20 cellular contexts compared by ENCODE assay signal in the genomic region with DNA sequence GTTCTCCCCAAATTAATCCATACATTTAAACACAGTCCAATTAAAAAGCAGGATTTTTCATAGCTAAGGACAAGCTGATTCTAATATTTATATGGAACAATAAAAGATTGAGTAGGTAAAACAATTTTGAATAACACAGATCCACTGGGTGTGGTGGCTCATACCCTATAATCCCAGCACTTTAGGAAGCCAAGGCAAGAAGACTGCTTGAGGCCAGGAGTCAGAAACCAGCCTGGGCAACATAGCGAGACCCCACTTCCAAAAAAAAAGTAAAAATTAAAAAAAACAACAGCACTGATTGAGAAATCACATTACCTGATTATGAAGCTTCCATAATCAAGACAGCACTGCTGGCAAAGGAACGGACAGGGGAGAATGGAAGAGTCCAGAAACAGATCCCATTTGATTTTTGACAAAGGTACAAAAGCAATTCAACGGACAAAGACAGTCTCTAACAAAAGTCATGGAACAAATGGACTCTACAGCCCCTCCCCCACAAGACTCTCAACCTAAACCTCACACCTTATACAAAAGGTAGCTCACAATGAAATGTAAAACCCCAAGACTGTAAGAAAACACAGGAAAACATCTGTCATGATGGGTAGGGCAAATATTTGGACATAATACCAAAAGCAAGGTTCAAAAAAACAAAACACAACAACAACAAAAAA. TPM values are rescaled to one million over a fixed set of nuclear protein-coding genes. Genes with fewer than 3 reads are reported as not detected.
DNase-seq lines count a peak whose midpoint lies in the region; ATAC-seq, FAIRE-seq and TF ChIP-seq lines count a peak whose summit lies in the region.
"Had no signal": no experiment of that assay in that cellular context is flagged by ENCODE, and none has a peak within 500 bp of the region (broad histone marks: within the 10 kb centered on the region; RNA-seq: fewer than 3 reads in every experiment).

No MANE protein-coding gene starts in this region.

- H3K9me3 Mint-ChIP-seq in activated naive CD8-positive, alpha-beta T cell (ENCODE audit: low read depth): no peaks in the 10 kb centered on the region
- H3K9me3 Mint-ChIP-seq in activated naive CD8-positive, alpha-beta T cell treated with anti-CD3 and anti-CD28 coated beads, Interleukin-2, amount 50 U/mL, for 24 hours: no peaks in the 10 kb centered on the region
- no peaks in the 10 kb centered on the region for H3K9me3 Mint-ChIP-seq in stimulated activated naive B cell treated with anti-CD40 and anti-IgM and Interleukin-4, amounts not matched to agents 10 μg/mL and 1 μg/mL and 100 μg/mL, for 72 hours
- H3K9me3 Mint-ChIP-seq: activated CD4-positive, alpha-beta memory T cell treated with anti-CD3 and anti-CD28 coated beads, Interleukin-2, amount 10 ng/mL, durations not matched to agents 7 days and 5 days had no signal

- no peak for TF ChIP-seq POLR2A in endothelial cell of umbilical vein (IDR thresholded peaks at IDR 0.05; ENCODE audit: low read depth, low read length)

- peak overlapping the region; percentile 61 for H3K27ac Mint-ChIP-seq in activated naive CD8-positive, alpha-beta T cell
- H3K27ac Mint-ChIP-seq in activated naive CD8-positive, alpha-beta T cell treated with anti-CD3 and anti-CD28 coated beads, Interleukin-2, amount 50 U/mL, for 24 hours: no peak overlapping the region
- H3K27ac Mint-ChIP-seq in stimulated activated naive B cell treated with anti-CD40 and anti-IgM and Interleukin-4, amounts not matched to agents 10 μg/mL and 1 μg/mL and 100 μg/mL, for 72 hours: peak overlapping the region; percentile 57
- H3K27ac Mint-ChIP-seq: activated CD4-positive, alpha-beta memory T cell treated with anti-CD3 and anti-CD28 coated beads, Interleukin-2, amount 10 ng/mL, durations not matched to agents 7 days and 5 days had no signal

- no peaks in the 10 kb centered on the region for H3K9me2 ChIP-seq in OCI-LY7 (ENCODE audit: insufficient read depth, low read length)

- H3K27me3 ChIP-seq in endothelial cell of umbilical vein (ENCODE audit: control insufficient read depth in 2 of 2, insufficient read depth in 2 of 2, low read length in 2 of 2): no peaks in the 10 kb centered on the region
- H3K27me3 ChIP-seq: cardiac muscle cell, gastrocnemius medialis had no signal

- peak; percentile 49 for FAIRE-seq in endothelial cell of umbilical vein (lab: Jason Lieb, UNC)
- FAIRE-seq: GM18507 had no signal

- H3K4me3 ChIP-seq in OCI-LY7 (ENCODE audit: low read depth, low read length, poor library complexity, severe bottlenecking) (no peak overlapping the region), endothelial cell of umbilical vein (replicated peaks in 1 of 3; ENCODE audit: insufficient read depth in 1 of 3, low read depth in 1 of 3, low read length in 3 of 3) (no peak overlapping the region)
- H3K4me3 ChIP-seq: cardiac muscle cell, gastrocnemius medialis had no signal

- no peaks in the 10 kb centered on the region for H3K9me1 ChIP-seq in endothelial cell of umbilical vein (replicated peaks; ENCODE audit: control insufficient read depth, extremely low read depth, insufficient read depth, low read length)

- no peak for DNase-seq in activated naive CD8-positive, alpha-beta T cell treated with anti-CD3 and anti-CD28 coated beads, Interleukin-2, amount 50 U/mL, for 24 hours
- DNase-seq in OCI-LY7 (ENCODE audit: low spot score): no peak
- no peak for DNase-seq in endothelial cell of umbilical vein (ENCODE audit: low read depth, low spot score)
- DNase-seq in stimulated activated naive B cell treated with anti-CD40 and anti-IgM and Interleukin-4, amounts not matched to agents 10 μg/mL and 1 μg/mL and 100 μg/mL, for 72 hours: no peak
- DNase-seq: ACHN; activated CD4-positive, alpha-beta memory T cell treated with anti-CD3 and anti-CD28 coated beads, Interleukin-2, amount 10 ng/mL, durations not matched to agents 7 days and 5 days; amniotic stem cell; gastrocnemius medialis; NCI-H1436; NCI-H748 treated with DMSO at 0.1 percent for 48 hours; PC-3; T-helper 2 cell had no signal

- no peak for ATAC-seq in activated naive CD8-positive, alpha-beta T cell treated with anti-CD3 and anti-CD28 coated beads, Interleukin-2, amount 50 U/mL, for 24 hours
- ATAC-seq in stimulated activated naive B cell treated with anti-CD40 and anti-IgM and Interleukin-4, amounts not matched to agents 10 μg/mL and 1 μg/mL and 100 μg/mL, for 72 hours (replicated peaks): no peak
- ATAC-seq in HG03196 (IDR thresholded peaks at IDR 0.05; ENCODE audit: unreplicated experiment): no peak
- ATAC-seq in HG02840 (IDR thresholded peaks at IDR 0.05; ENCODE audit: low FRiP score, unreplicated experiment): no peak
- no peak for ATAC-seq in HG03432 (IDR thresholded peaks at IDR 0.05; ENCODE audit: unreplicated experiment)
- ATAC-seq: esophagus mucosa, gastrocnemius medialis, PC-3 had no signal

- H3K36me3 ChIP-seq in OCI-LY7 (ENCODE audit: insufficient read depth, low read length) (no peaks in the 10 kb centered on the region; the same call in 1 of the 2 replicates), endothelial cell of umbilical vein (ENCODE audit: control insufficient read depth in 2 of 2, extremely low read depth in 1 of 2, insufficient read depth in 2 of 2, low read length in 2 of 2) (no peaks in the 10 kb centered on the region)
- H3K36me3 ChIP-seq: cardiac muscle cell, gastrocnemius medialis had no signal

- H3K4me1 Mint-ChIP-seq in activated naive CD8-positive, alpha-beta T cell (ENCODE audit: low read depth): peaks cover 95% of the 10 kb centered on the region
- H3K4me1 Mint-ChIP-seq in activated naive CD8-positive, alpha-beta T cell treated with anti-CD3 and anti-CD28 coated beads, Interleukin-2, amount 50 U/mL, for 24 hours: peaks cover 99% of the 10 kb centered on the region
- H3K4me1 Mint-ChIP-seq in stimulated activated naive B cell treated with anti-CD40 and anti-IgM and Interleukin-4, amounts not matched to agents 10 μg/mL and 1 μg/mL and 100 μg/mL, for 72 hours: peaks cover 70 to 91% of the 10 kb centered on the region in 2 donors

- peaks cover 79% of the 10 kb centered on the region for H4K20me1 ChIP-seq in OCI-LY7 (ENCODE audit: insufficient read depth, low read length)
- peaks cover 20% of the 10 kb centered on the region for H4K20me1 ChIP-seq in endothelial cell of umbilical vein (replicated peaks; ENCODE audit: control insufficient read depth, extremely low read depth, insufficient read depth, low read length)

- H3K79me2 ChIP-seq in OCI-LY7 (ENCODE audit: insufficient read depth, low read depth, low read length): peaks cover 96% of the 10 kb centered on the region
- H3K79me2 ChIP-seq in endothelial cell of umbilical vein (ENCODE audit: control insufficient read depth, insufficient read depth, low read length): peaks cover 99% of the 10 kb centered on the region

- POLR2A ChIA-PET in OCI-LY7 (lab: Charles Lee) (interaction anchor here (1.3 kb wide), 2 partner anchors 9 to 77 kb away, joined by 3 to 6 read pairs; partner anchors contain the start of gene CARHSP1), endothelial cell of umbilical vein (lab: Charles Lee) (no interaction called here)

- H3K27me3 Mint-ChIP-seq in activated naive CD8-positive, alpha-beta T cell: no peaks in the 10 kb centered on the region
- H3K27me3 Mint-ChIP-seq in activated naive CD8-positive, alpha-beta T cell treated with anti-CD3 and anti-CD28 coated beads, Interleukin-2, amount 50 U/mL, for 24 hours: no peaks in the 10 kb centered on the region
- no peaks in the 10 kb centered on the region for H3K27me3 Mint-ChIP-seq in stimulated activated naive B cell treated with anti-CD40 and anti-IgM and Interleukin-4, amounts not matched to agents 10 μg/mL and 1 μg/mL and 100 μg/mL, for 72 hours
- H3K27me3 Mint-ChIP-seq: activated CD4-positive, alpha-beta memory T cell treated with anti-CD3 and anti-CD28 coated beads, Interleukin-2, amount 10 ng/mL, durations not matched to agents 7 days and 5 days had no signal

- H3K4me1 ChIP-seq in OCI-LY7 (ENCODE audit: insufficient read depth, low read length, poor library complexity, severe bottlenecking) (peaks cover 83% of the 10 kb centered on the region), endothelial cell of umbilical vein (ENCODE audit: control insufficient read depth, extremely low read depth, insufficient read depth, low read length) (no peaks in the 10 kb centered on the region)

- CTCF ChIA-PET in OCI-LY7 (lab: Charles Lee; ENCODE audit: unreplicated experiment) (interaction anchor here (0.6 to 1.4 kb wide), 2 partner anchors 9 to 57 kb away, joined by 4 read pairs; no protein-coding TSS in a partner anchor), endothelial cell of umbilical vein (lab: Charles Lee) (interaction anchor here (1.4 kb wide), 1 partner anchor 9 kb away, joined by 3 read pairs; no protein-coding TSS in a partner anchor)

- intact Hi-C loops in OCI-LY7 (cut with micrococcal nuclease; ENCODE audit: unreplicated experiment) (loop anchor here (2.0 kb wide), 1 partner anchor 15 kb away; no protein-coding TSS in a partner anchor), endothelial cell of umbilical vein (cut with micrococcal nuclease) (no loop called here)

- TF ChIP-seq CTCF in OCI-LY7 (conservative IDR thresholded peaks at IDR 0.05; ENCODE audit: low read length) (no peak), endothelial cell of umbilical vein (IDR thresholded peaks at IDR 0.05; ENCODE audit: extremely low read depth in 1 of 2, insufficient read depth in 1 of 2, low read depth in 1 of 2, low read length in 2 of 2) (no peak)

- no peaks in the 10 kb centered on the region for H3K36me3 Mint-ChIP-seq in activated naive CD8-positive, alpha-beta T cell
- peaks cover 2% of the 10 kb centered on the region for H3K36me3 Mint-ChIP-seq in activated naive CD8-positive, alpha-beta T cell treated with anti-CD3 and anti-CD28 coated beads, Interleukin-2, amount 50 U/mL, for 24 hours (ENCODE audit: low read depth)
- peaks cover 3 to 22% of the 10 kb centered on the region in 2 donors for H3K36me3 Mint-ChIP-seq in stimulated activated naive B cell treated with anti-CD40 and anti-IgM and Interleukin-4, amounts not matched to agents 10 μg/mL and 1 μg/mL and 100 μg/mL, for 72 hours

- H3K4me3 Mint-ChIP-seq in activated naive CD8-positive, alpha-beta T cell: peak overlapping the region; percentile 43
- H3K4me3 Mint-ChIP-seq in activated naive CD8-positive, alpha-beta T cell treated with anti-CD3 and anti-CD28 coated beads, Interleukin-2, amount 50 U/mL, for 24 hours: no peak overlapping the region
- no peak overlapping the region for H3K4me3 Mint-ChIP-seq in stimulated activated naive B cell treated with anti-CD40 and anti-IgM and Interleukin-4, amounts not matched to agents 10 μg/mL and 1 μg/mL and 100 μg/mL, for 72 hours
- H3K4me3 Mint-ChIP-seq: activated CD4-positive, alpha-beta memory T cell treated with anti-CD3 and anti-CD28 coated beads, Interleukin-2, amount 10 ng/mL, durations not matched to agents 7 days and 5 days had no signal

- BruUV-seq in OCI-LY7 (replicated peaks; lab: Mats Ljungman, UMichigan) (no TSS peak), endothelial cell of umbilical vein (replicated peaks; lab: Mats Ljungman, UMichigan) (no TSS peak)

- dilution Hi-C loops in endothelial cell of umbilical vein (cut with MboI; ENCODE audit: extremely low pct_ligation_motif_present, low sequenced_read_pairs): no loop called here

- H3K4me2 ChIP-seq in OCI-LY7 (ENCODE audit: low read length) (peak overlapping the region; percentile 95; the same call in 1 of the 2 replicates), endothelial cell of umbilical vein (ENCODE audit: insufficient read depth, low read length) (no peak overlapping the region)

- H3K9me3 ChIP-seq in OCI-LY7 (ENCODE audit: low read length) (no peaks in the 10 kb centered on the region), endothelial cell of umbilical vein (replicated peaks; ENCODE audit: control insufficient read depth, insufficient read depth, low read length) (no peaks in the 10 kb centered on the region)
- H3K9me3 ChIP-seq: gastrocnemius medialis had no signal

- no peak overlapping the region for H3K27ac ChIP-seq in OCI-LY7 (ENCODE audit: low read depth, low read length, poor library complexity, severe bottlenecking)
- H3K27ac ChIP-seq in endothelial cell of umbilical vein (ENCODE audit: insufficient read depth, low read depth, low read length): no peak overlapping the region
- H3K27ac ChIP-seq: cardiac muscle cell, WERI-Rb-1 had no signal

- H2AFZ ChIP-seq in OCI-LY7 (ENCODE audit: low read length) (no peak overlapping the region), endothelial cell of umbilical vein (ENCODE audit: low read depth, low read length) (no peak overlapping the region)

- no peak overlapping the region for H3K9ac ChIP-seq in endothelial cell of umbilical vein (replicated peaks; ENCODE audit: extremely low read depth, insufficient read depth, low read length)

RNA-seq across cellular contexts. Expression of gene USP7, which starts 17.9 kb away (rescaled TPM):
- total RNA-seq in OCI-LY7 (2014; rRNA removed; shearing (Covaris generic)): 46.4 and 61.5 TPM in 2 replicates
- total RNA-seq in OCI-LY7 (2022) (127 and 132 TPM in 2 replicates), endothelial cell of umbilical vein (130 and 138 TPM in 2 replicates)
- 12.3 and 17.7 TPM in 2 replicates for polyA plus RNA-seq in endothelial cell of umbilical vein
- 14.4 and 15.5 TPM in 2 replicates for polyA plus RNA-seq in endothelial cell of umbilical vein (2011; cell fraction: cytosol; rRNA removed)
- 96.4 and 103 TPM in 2 replicates for polyA plus RNA-seq in endothelial cell of umbilical vein (2011; cell fraction: nucleus; rRNA removed)
- 84.4 and 115 TPM in 2 replicates for polyA plus RNA-seq in endothelial cell of umbilical vein (2012)
- 116 and 129 TPM in 2 replicates for polyA minus RNA-seq in endothelial cell of umbilical vein
- 21.5 TPM for polyA minus RNA-seq in endothelial cell of umbilical vein (2011; cell fraction: cytosol; rRNA and poly(A)+ RNA removed)
- 144 and 192 TPM in 2 replicates for polyA minus RNA-seq in endothelial cell of umbilical vein (2011; cell fraction: nucleus; rRNA and poly(A)+ RNA removed)
